Comparison of ENCODE assay signal across 8 cellular contexts in genomic region chr2:196259507-196260481, GRCh38.
DNase-seq lines count a peak whose midpoint lies in the region; ATAC-seq and TF ChIP-seq lines count a peak whose summit lies in the region.

No MANE protein-coding gene starts in this region.

- intact Hi-C loops in posterior cingulate gyrus (cut with DNase I), result no loop called here

- H3K27me3 Mint-ChIP-seq in CD4-positive, CD25-positive, alpha-beta regulatory T cell, result no peaks in the 10 kb centered on the region

- H3K4me1 Mint-ChIP-seq in CD4-positive, CD25-positive, alpha-beta regulatory T cell, result peaks cover 33 to 74% (median 49%) of the 10 kb centered on the region in 4 donors

- TF ChIP-seq CTCF in lung (IDR thresholded peaks at IDR 0.05; ENCODE audit: control extremely low read depth, extremely low read depth), result no peak

- WGBS in lung, 2 donors, result 57 to 61% methylated on average over 7 of the region's 7 CpGs

- H3K27ac ChIP-seq in CD4-positive, CD25-positive, alpha-beta regulatory T cell (ENCODE audit: insufficient read depth, low read length, poor library complexity, severe bottlenecking), result peak overlapping the region; percentile 83
- peak overlapping the region in 1 of 2 donors; percentile 54 for H3K27ac ChIP-seq in lung (ENCODE audit: low read depth in 1 of 2, low read length in 1 of 2)

- H3K4me1 ChIP-seq in CD4-positive, CD25-positive, alpha-beta regulatory T cell (ENCODE audit: control insufficient read depth, insufficient read depth, low read length, poor library complexity, severe bottlenecking), result peaks cover 54% of the 10 kb centered on the region
- H3K4me1 ChIP-seq in lung (ENCODE audit: control insufficient read depth in 2 of 2, insufficient read depth in 2 of 2, low read length in 2 of 2) (no peaks in the 10 kb centered on the region), HAP-1 (no peaks in the 10 kb centered on the region)

- H3K4me3 ChIP-seq in CD4-positive, CD25-positive, alpha-beta regulatory T cell (ENCODE audit: low read depth, low read length), result peak overlapping the region; percentile 83
- H3K4me3 ChIP-seq in lung (no peak overlapping the region), HAP-1 (no peak overlapping the region), MG63 (no peak overlapping the region)

- peak overlapping the region; percentile 64 to 86 (median 74) for H3K4me3 Mint-ChIP-seq in CD4-positive, CD25-positive, alpha-beta regulatory T cell

- no peaks in the 10 kb centered on the region for H3K36me3 ChIP-seq in CD4-positive, CD25-positive, alpha-beta regulatory T cell (ENCODE audit: control insufficient read depth, insufficient read depth, low read length)
- peaks cover 0 to 4% of the 10 kb centered on the region in 2 donors for H3K36me3 ChIP-seq in lung (ENCODE audit: control insufficient read depth in 2 of 2, insufficient read depth in 2 of 2, low read length in 2 of 2)
- H3K36me3 ChIP-seq in HAP-1 (replicated peaks), result no peaks in the 10 kb centered on the region
- H3K36me3 ChIP-seq in MG63, result no peaks in the 10 kb centered on the region

- no peaks in the 10 kb centered on the region for H3K9me3 Mint-ChIP-seq in CD4-positive, CD25-positive, alpha-beta regulatory T cell

- no peaks in the 10 kb centered on the region for H3K9me3 ChIP-seq in CD4-positive, CD25-positive, alpha-beta regulatory T cell (ENCODE audit: control insufficient read depth in 2 of 2, low read length in 2 of 2)
- H3K9me3 ChIP-seq in lung (ENCODE audit: control insufficient read depth in 2 of 2, insufficient read depth in 1 of 2, low read length in 1 of 2) (no peaks in the 10 kb centered on the region), HAP-1 (no peaks in the 10 kb centered on the region), MG63 (no peaks in the 10 kb centered on the region)

- DNase-seq in CD4-positive, CD25-positive, alpha-beta regulatory T cell, result peak in 2 of 3 donors; percentile 30 to 68
- DNase-seq in NCI-H146 (lab: John Stamatoyannopoulos, UW) (peak; percentile 44), lung (ENCODE audit: low spot score) (no peak), HAP-1 (ENCODE audit: low spot score in 2 of 2) (no peak), posterior cingulate gyrus (no peak), MG63 (no peak)
- peak; percentile 48 for DNase-seq in activated naive CD4-positive, alpha-beta T cell treated with anti-CD3 and anti-CD28 coated beads, Interleukin-2, amount 50 U/mL, for 16 hours

- H3K27ac Mint-ChIP-seq in CD4-positive, CD25-positive, alpha-beta regulatory T cell, result peak overlapping the region; percentile 92 to 99 (median 94)

- ATAC-seq in CD4-positive, CD25-positive, alpha-beta regulatory T cell (ENCODE audit: low read depth in 2 of 2), result peak; percentile 45 to 54
- ATAC-seq in lung (ENCODE audit: insufficient read depth, low FRiP score), result peak; percentile 35
- ATAC-seq in GM19463 (IDR thresholded peaks at IDR 0.05; ENCODE audit: unreplicated experiment), result no peak

- H3K27me3 ChIP-seq in CD4-positive, CD25-positive, alpha-beta regulatory T cell (ENCODE audit: control insufficient read depth, insufficient read depth, low read length), result no peaks in the 10 kb centered on the region
- H3K27me3 ChIP-seq in lung (ENCODE audit: control insufficient read depth, insufficient read depth) (no peaks in the 10 kb centered on the region), HAP-1 (ENCODE audit: low read depth) (no peaks in the 10 kb centered on the region), MG63 (no peaks in the 10 kb centered on the region)

- in situ Hi-C loops in HAP-1 (cut with MboI; ENCODE audit: low sequenced_read_pairs), result no loop called here

- H3K36me3 Mint-ChIP-seq in CD4-positive, CD25-positive, alpha-beta regulatory T cell, result no peaks in the 10 kb centered on the region

Comparison
In these comparisons a context has a peak if more than half of its experiments do, and no peak if none do; other contexts are left out.
1. DNase-seq: peak in CD4-positive, CD25-positive, alpha-beta regulatory T cell (2 of 3), NCI-H146 (single experiment) and activated naive CD4-positive, alpha-beta T cell treated with anti-CD3 and anti-CD28 coated beads, Interleukin-2, amount 50 U/mL, for 16 hours (single experiment); none in lung (single experiment), HAP-1 (0 of 2), posterior cingulate gyrus (0 of 10) and MG63 (single experiment).